ENCODE assay signal across 1 cellular context in the genomic region with DNA sequence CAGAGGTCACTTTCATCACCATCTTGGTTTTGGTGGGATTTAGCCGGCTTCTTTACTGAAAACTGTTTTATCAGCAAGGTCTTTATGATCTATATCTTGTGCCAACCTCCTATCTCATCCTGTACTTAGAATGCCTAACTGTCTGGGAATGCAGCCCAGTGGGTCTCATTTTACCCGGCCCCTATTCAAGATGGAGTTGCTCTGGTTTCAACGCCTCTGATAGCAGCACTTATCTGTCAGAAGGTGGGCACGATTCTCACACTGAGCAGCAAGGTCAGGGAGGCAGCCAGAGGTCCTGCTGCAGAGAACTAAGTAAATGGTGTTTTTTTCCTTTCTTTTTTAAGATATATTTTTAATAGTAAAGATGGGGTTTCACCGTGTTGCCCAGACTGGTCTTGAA.
TF ChIP-seq lines count a peak whose summit lies in the region.

No MANE protein-coding gene starts in this region.

TF ChIP-seq in K562, 482 proteins besides CTCF, POLR2A, EP300 and RAD21 (continued from another document and continues in another):
- no peak for TF ChIP-seq NFE2 (IDR thresholded peaks at IDR 0.05; ENCODE audit: low read depth)
- TF ChIP-seq MEIS2 (IDR thresholded peaks at IDR 0.05; ENCODE audit: partially characterized antibody) = no peak
- TF ChIP-seq RBM39 (optimal IDR thresholded peaks at IDR 0.05; ENCODE audit: low read depth, low read length) = no peak
- TF ChIP-seq, protein P1, sequence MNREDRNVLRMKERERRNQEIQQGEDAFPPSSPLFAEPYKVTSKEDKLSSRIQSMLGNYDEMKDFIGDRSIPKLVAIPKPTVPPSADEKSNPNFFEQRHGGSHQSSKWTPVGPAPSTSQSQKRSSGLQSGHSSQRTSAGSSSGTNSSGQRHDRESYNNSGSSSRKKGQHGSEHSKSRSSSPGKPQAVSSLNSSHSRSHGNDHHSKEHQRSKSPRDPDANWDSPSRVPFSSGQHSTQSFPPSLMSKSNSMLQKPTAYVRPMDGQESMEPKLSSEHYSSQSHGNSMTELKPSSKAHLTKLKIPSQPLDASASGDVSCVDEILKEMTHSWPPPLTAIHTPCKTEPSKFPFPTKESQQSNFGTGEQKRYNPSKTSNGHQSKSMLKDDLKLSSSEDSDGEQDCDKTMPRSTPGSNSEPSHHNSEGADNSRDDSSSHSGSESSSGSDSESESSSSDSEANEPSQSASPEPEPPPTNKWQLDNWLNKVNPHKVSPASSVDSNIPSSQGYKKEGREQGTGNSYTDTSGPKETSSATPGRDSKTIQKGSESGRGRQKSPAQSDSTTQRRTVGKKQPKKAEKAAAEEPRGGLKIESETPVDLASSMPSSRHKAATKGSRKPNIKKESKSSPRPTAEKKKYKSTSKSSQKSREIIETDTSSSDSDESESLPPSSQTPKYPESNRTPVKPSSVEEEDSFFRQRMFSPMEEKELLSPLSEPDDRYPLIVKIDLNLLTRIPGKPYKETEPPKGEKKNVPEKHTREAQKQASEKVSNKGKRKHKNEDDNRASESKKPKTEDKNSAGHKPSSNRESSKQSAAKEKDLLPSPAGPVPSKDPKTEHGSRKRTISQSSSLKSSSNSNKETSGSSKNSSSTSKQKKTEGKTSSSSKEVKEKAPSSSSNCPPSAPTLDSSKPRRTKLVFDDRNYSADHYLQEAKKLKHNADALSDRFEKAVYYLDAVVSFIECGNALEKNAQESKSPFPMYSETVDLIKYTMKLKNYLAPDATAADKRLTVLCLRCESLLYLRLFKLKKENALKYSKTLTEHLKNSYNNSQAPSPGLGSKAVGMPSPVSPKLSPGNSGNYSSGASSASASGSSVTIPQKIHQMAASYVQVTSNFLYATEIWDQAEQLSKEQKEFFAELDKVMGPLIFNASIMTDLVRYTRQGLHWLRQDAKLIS (CRISPR knock-in tag; IDR thresholded peaks at IDR 0.05) = no peak
- TF ChIP-seq, protein P2, sequence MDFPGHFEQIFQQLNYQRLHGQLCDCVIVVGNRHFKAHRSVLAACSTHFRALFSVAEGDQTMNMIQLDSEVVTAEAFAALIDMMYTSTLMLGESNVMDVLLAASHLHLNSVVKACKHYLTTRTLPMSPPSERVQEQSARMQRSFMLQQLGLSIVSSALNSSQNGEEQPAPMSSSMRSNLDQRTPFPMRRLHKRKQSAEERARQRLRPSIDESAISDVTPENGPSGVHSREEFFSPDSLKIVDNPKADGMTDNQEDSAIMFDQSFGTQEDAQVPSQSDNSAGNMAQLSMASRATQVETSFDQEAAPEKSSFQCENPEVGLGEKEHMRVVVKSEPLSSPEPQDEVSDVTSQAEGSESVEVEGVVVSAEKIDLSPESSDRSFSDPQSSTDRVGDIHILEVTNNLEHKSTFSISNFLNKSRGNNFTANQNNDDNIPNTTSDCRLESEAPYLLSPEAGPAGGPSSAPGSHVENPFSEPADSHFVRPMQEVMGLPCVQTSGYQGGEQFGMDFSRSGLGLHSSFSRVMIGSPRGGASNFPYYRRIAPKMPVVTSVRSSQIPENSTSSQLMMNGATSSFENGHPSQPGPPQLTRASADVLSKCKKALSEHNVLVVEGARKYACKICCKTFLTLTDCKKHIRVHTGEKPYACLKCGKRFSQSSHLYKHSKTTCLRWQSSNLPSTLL (IDR thresholded peaks at IDR 0.05) = no peak
- peak; percentile 91 for TF ChIP-seq ZNF766 (CRISPR knock-in tag; conservative IDR thresholded peaks at IDR 0.05)
- no peak for TF ChIP-seq ZKSCAN1 (IDR thresholded peaks at IDR 0.05; ENCODE audit: low read depth, low read length)
- TF ChIP-seq THRAP3 (IDR thresholded peaks at IDR 0.05; ENCODE audit: borderline replicate concordance) = no peak
- TF ChIP-seq, protein P3, sequence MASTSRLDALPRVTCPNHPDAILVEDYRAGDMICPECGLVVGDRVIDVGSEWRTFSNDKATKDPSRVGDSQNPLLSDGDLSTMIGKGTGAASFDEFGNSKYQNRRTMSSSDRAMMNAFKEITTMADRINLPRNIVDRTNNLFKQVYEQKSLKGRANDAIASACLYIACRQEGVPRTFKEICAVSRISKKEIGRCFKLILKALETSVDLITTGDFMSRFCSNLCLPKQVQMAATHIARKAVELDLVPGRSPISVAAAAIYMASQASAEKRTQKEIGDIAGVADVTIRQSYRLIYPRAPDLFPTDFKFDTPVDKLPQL (IDR thresholded peaks at IDR 0.05; ENCODE audit: extremely low read depth, insufficient read length) = no peak
- no peak for TF ChIP-seq HDAC2 (IDR thresholded peaks at IDR 0.05)
- TF ChIP-seq MCM3 (IDR thresholded peaks at IDR 0.05) = no peak
- TF ChIP-seq GABPB2 (CRISPR knock-in tag; conservative IDR thresholded peaks at IDR 0.05) = 0 out of 2 replicates have a peak, but pooled peaks have one; percentile 29
- no peak for TF ChIP-seq CEBPG (CRISPR knock-in tag; IDR thresholded peaks at IDR 0.05)
- no peak for TF ChIP-seq CEBPG (tag; conservative IDR thresholded peaks at IDR 0.05 in 1 of 2, IDR thresholded peaks at IDR 0.05 in 1 of 2)
- TF ChIP-seq, protein P4, sequence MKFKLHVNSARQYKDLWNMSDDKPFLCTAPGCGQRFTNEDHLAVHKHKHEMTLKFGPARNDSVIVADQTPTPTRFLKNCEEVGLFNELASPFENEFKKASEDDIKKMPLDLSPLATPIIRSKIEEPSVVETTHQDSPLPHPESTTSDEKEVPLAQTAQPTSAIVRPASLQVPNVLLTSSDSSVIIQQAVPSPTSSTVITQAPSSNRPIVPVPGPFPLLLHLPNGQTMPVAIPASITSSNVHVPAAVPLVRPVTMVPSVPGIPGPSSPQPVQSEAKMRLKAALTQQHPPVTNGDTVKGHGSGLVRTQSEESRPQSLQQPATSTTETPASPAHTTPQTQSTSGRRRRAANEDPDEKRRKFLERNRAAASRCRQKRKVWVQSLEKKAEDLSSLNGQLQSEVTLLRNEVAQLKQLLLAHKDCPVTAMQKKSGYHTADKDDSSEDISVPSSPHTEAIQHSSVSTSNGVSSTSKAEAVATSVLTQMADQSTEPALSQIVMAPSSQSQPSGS (CRISPR knock-in tag; IDR thresholded peaks at IDR 0.05) = no peak
- TF ChIP-seq, protein P5, sequence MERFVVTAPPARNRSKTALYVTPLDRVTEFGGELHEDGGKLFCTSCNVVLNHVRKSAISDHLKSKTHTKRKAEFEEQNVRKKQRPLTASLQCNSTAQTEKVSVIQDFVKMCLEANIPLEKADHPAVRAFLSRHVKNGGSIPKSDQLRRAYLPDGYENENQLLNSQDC (CRISPR knock-in tag; IDR thresholded peaks at IDR 0.05) = no peak
- no peak for TF ChIP-seq ZNF143 (CRISPR knock-in tag; IDR thresholded peaks at IDR 0.05)
- TF ChIP-seq, protein P6, sequence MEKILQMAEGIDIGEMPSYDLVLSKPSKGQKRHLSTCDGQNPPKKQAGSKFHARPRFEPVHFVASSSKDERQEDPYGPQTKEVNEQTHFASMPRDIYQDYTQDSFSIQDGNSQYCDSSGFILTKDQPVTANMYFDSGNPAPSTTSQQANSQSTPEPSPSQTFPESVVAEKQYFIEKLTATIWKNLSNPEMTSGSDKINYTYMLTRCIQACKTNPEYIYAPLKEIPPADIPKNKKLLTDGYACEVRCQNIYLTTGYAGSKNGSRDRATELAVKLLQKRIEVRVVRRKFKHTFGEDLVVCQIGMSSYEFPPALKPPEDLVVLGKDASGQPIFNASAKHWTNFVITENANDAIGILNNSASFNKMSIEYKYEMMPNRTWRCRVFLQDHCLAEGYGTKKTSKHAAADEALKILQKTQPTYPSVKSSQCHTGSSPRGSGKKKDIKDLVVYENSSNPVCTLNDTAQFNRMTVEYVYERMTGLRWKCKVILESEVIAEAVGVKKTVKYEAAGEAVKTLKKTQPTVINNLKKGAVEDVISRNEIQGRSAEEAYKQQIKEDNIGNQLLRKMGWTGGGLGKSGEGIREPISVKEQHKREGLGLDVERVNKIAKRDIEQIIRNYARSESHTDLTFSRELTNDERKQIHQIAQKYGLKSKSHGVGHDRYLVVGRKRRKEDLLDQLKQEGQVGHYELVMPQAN (IDR thresholded peaks at IDR 0.05; ENCODE audit: borderline replicate concordance) = no peak
- TF ChIP-seq SRSF9 (IDR thresholded peaks at IDR 0.05; ENCODE audit: borderline replicate concordance, low read depth, low read length) = no peak
- no peak for TF ChIP-seq ETV5 (CRISPR knock-in tag; IDR thresholded peaks at IDR 0.05; ENCODE audit: low read depth)
- TF ChIP-seq ESRRB (CRISPR knock-in tag; IDR thresholded peaks at IDR 0.05; ENCODE audit: borderline replicate concordance) = no peak
- TF ChIP-seq RCOR1 (IDR thresholded peaks at IDR 0.05; ENCODE audit: borderline replicate concordance in 1 of 2, low read depth in 2 of 2, low read length in 2 of 2) = no peak
- TF ChIP-seq, protein P7, sequence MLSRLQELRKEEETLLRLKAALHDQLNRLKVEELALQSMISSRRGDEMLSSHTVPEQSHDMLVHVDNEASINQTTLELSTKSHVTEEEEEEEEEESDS (CRISPR knock-in tag; IDR thresholded peaks at IDR 0.05) = no peak
- TF ChIP-seq, protein P8, sequence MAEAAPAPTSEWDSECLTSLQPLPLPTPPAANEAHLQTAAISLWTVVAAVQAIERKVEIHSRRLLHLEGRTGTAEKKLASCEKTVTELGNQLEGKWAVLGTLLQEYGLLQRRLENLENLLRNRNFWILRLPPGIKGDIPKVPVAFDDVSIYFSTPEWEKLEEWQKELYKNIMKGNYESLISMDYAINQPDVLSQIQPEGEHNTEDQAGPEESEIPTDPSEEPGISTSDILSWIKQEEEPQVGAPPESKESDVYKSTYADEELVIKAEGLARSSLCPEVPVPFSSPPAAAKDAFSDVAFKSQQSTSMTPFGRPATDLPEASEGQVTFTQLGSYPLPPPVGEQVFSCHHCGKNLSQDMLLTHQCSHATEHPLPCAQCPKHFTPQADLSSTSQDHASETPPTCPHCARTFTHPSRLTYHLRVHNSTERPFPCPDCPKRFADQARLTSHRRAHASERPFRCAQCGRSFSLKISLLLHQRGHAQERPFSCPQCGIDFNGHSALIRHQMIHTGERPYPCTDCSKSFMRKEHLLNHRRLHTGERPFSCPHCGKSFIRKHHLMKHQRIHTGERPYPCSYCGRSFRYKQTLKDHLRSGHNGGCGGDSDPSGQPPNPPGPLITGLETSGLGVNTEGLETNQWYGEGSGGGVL (CRISPR knock-in tag; IDR thresholded peaks at IDR 0.05) = no peak
- TF ChIP-seq ETV1 (tag; conservative IDR thresholded peaks at IDR 0.05; ENCODE audit: low read depth) = peak; percentile 54
- TF ChIP-seq, protein P9, sequence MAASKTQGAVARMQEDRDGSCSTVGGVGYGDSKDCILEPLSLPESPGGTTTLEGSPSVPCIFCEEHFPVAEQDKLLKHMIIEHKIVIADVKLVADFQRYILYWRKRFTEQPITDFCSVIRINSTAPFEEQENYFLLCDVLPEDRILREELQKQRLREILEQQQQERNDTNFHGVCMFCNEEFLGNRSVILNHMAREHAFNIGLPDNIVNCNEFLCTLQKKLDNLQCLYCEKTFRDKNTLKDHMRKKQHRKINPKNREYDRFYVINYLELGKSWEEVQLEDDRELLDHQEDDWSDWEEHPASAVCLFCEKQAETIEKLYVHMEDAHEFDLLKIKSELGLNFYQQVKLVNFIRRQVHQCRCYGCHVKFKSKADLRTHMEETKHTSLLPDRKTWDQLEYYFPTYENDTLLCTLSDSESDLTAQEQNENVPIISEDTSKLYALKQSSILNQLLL (CRISPR knock-in tag; IDR thresholded peaks at IDR 0.05; ENCODE audit: borderline replicate concordance) = no peak
- TF ChIP-seq, protein P10, sequence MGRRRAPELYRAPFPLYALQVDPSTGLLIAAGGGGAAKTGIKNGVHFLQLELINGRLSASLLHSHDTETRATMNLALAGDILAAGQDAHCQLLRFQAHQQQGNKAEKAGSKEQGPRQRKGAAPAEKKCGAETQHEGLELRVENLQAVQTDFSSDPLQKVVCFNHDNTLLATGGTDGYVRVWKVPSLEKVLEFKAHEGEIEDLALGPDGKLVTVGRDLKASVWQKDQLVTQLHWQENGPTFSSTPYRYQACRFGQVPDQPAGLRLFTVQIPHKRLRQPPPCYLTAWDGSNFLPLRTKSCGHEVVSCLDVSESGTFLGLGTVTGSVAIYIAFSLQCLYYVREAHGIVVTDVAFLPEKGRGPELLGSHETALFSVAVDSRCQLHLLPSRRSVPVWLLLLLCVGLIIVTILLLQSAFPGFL (CRISPR knock-in tag; IDR thresholded peaks at IDR 0.05) = no peak
- TF ChIP-seq, protein P11, sequence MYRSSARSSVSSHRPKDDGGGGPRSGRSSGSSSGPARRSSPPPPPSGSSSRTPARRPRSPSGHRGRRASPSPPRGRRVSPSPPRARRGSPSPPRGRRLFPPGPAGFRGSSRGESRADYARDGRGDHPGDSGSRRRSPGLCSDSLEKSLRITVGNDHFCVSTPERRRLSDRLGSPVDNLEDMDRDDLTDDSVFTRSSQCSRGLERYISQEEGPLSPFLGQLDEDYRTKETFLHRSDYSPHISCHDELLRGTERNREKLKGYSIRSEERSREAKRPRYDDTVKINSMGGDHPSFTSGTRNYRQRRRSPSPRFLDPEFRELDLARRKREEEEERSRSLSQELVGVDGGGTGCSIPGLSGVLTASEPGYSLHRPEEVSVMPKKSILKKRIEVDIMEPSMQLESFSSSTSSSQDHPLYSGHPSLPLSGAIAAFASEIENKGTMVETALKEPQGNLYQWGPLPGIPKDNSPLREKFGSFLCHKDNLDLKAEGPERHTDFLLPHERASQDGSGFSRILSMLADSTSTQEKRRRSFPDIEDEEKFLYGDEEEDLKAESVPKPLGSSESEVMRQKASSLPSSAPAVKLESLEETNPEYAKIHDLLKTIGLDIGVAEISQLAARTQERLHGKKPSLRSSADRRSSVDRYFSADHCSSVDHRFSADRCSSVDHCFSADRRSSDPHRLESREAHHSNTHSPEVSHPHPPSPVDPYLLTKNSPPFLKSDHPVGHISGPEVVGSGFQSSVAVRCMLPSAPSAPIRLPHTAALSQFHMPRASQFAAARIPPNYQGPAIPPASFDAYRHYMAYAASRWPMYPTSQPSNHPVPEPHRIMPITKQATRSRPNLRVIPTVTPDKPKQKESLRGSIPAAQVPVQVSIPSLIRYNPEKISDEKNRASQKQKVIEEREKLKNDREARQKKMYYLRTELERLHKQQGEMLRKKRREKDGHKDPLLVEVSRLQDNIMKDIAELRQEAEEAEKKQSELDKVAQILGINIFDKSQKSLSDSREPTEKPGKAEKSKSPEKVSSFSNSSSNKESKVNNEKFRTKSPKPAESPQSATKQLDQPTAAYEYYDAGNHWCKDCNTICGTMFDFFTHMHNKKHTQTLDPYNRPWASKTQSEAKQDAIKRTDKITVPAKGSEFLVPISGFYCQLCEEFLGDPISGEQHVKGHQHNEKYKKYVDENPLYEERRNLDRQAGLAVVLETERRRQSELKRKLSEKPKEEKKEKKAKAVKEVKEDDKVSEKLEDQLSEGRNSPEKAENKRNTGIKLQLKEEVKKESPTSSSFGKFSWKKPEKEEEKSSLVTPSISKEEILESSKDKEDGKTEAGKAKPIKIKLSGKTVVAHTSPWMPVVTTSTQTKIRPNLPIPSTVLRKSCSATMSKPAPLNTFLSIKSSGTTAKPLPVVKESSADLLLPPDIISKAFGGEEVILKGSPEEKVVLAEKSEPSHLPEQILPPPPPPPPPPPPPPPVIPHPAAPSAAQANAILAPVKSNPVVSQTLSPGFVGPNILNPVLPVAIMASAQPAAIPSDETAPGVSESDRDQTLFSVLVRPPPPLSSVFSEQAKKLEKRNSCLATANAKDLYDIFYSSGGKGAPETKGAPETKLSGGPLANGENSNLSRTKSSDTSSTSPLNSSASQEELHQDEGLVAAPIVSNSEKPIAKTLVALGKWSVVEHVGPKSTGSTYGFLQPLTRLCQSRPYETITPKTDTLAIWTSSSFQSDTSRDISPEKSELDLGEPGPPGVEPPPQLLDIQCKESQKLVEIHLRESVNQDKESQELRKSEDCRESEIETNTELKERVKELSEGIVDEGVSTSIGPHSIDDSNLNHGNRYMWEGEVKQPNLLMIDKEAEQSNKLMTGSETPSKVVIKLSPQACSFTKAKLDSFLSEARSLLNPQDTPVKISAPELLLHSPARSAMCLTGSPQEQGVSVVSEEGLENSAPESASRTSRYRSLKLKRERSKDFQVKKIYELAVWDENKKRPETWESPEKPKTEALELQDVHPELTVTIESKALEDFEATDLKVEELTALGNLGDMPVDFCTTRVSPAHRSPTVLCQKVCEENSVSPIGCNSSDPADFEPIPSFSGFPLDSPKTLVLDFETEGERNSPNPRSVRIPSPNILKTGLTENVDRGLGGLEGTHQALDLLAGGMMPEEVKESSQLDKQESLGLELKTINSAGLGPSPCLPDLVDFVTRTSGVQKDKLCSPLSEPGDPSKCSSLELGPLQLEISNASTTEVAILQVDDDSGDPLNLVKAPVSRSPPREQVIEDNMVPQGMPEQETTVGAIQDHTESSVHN (IDR thresholded peaks at IDR 0.05; ENCODE audit: borderline replicate concordance in 1 of 2, low read depth in 1 of 2) = no peak
